In genomic region chr12:53060064-53060720, GRCh38 we compare ENCODE assay signal across 16 cellular contexts. TPM values are rescaled to one million over a fixed set of nuclear protein-coding genes. Genes with fewer than 3 reads are reported as not detected.
DNase-seq lines count a peak whose midpoint lies in the region; ATAC-seq, FAIRE-seq and TF ChIP-seq lines count a peak whose summit lies in the region.
"Had no signal": no experiment of that assay in that cellular context is flagged by ENCODE, and none has a peak within 500 bp of the region (broad histone marks: within the 10 kb centered on the region; RNA-seq: fewer than 3 reads in every experiment).

No MANE protein-coding gene starts in this region.

- DNase-seq in left ventricle myocardium inferior (no peak), cardiac septum (ENCODE audit: low spot score) (no peak), pancreas (peak in 2 of 6 donors; percentile 29 to 51), uterus (no peak), superior temporal gyrus (ENCODE audit: extremely low spot score) (no peak), transverse colon (no peak)
- DNase-seq: activated B cell treated with CpG ODN at 0.5 μM for 24 hours; activated CD8-positive, alpha-beta memory T cell treated with anti-CD3 and anti-CD28 coated beads, Interleukin-2, amount 50 U/mL, for 48 hours; hypothalamus; Kasumi-1; mammary epithelial cell; NCI-H1694; PC-3; stimulated activated CD4-positive, alpha-beta T cell treated with anti-CD3 and anti-CD28 coated beads, Interleukin-12 subunit alpha, Interleukin-12 subunit beta, amount 100 ng/mL, for 4 hours had no signal

- no peaks in the 10 kb centered on the region for H3K9me3 ChIP-seq in left ventricle myocardium inferior (replicated peaks)
- no peaks in the 10 kb centered on the region for H3K9me3 ChIP-seq in pancreas
- no peaks in the 10 kb centered on the region for H3K9me3 ChIP-seq in uterus
- H3K9me3 ChIP-seq in transverse colon, result no peaks in the 10 kb centered on the region

- H3K4me3 ChIP-seq in left ventricle myocardium inferior (peak overlapping the region; percentile 6), pancreas (no peak overlapping the region), uterus (no peak overlapping the region), transverse colon (no peak overlapping the region)

- peaks cover 99% of the 10 kb centered on the region for H3K4me1 ChIP-seq in left ventricle myocardium inferior
- H3K4me1 ChIP-seq in pancreas, result peaks cover 18 to 22% (median 22%) of the 10 kb centered on the region in 3 donors
- H3K4me1 ChIP-seq in uterus, result peaks cover 0 to 27% of the 10 kb centered on the region in 2 donors
- peaks cover 7 to 27% (median 16%) of the 10 kb centered on the region in 4 donors for H3K4me1 ChIP-seq in transverse colon

- TF ChIP-seq POLR2A in uterus (IDR thresholded peaks at IDR 0.05) (no peak), transverse colon (IDR thresholded peaks at IDR 0.05) (no peak)

- no peak for TF ChIP-seq EP300 in transverse colon (IDR thresholded peaks at IDR 0.05; ENCODE audit: low read depth)

- H3K36me3 ChIP-seq in left ventricle myocardium inferior (peaks cover 88% of the 10 kb centered on the region), pancreas (peaks cover 0 to 14% (median 13%) of the 10 kb centered on the region in 3 donors), uterus (no peaks in the 10 kb centered on the region), transverse colon (peaks cover 0 to 3% (median 0%) of the 10 kb centered on the region in 4 donors)

- intact Hi-C loops in left ventricle myocardium inferior (cut with micrococcal nuclease), result no loop called here
- intact Hi-C loops in cardiac septum (cut with DNase I), result no loop called here
- intact Hi-C loops in pancreas (cut with DNase I), result loop anchor here in 2 of 3 donors (5.0 to 10.0 kb wide), 2 partner anchors 37 to 135 kb away; partner anchors contain the start of gene IGFBP6 (in 1 of the 2)
- intact Hi-C loops in uterus (cut with DNase I; ENCODE audit: low total_unique reads), result loop anchor here (10.0 kb wide), 1 partner anchor 135 kb away; no protein-coding TSS in a partner anchor
- intact Hi-C loops in transverse colon (cut with DNase I; ENCODE audit: low total_unique reads), result loop anchor here (10.0 kb wide), 2 partner anchors 135 to 225 kb away; no protein-coding TSS in a partner anchor

- H3K27ac ChIP-seq in left ventricle myocardium inferior (replicated peaks), result peak overlapping the region; percentile 100
- peak overlapping the region in 3 of 4 donors; percentile 42 to 68 (median 61) for H3K27ac ChIP-seq in pancreas
- peak overlapping the region; percentile 82 to 86 for H3K27ac ChIP-seq in uterus
- peak overlapping the region in 1 of 4 donors; percentile 36 for H3K27ac ChIP-seq in transverse colon

- no peak for ATAC-seq in pancreas
- ATAC-seq: PC-3 had no signal

- no peak for TF ChIP-seq CTCF in left ventricle myocardium inferior (IDR thresholded peaks at IDR 0.05; ENCODE audit: borderline replicate concordance)
- no peak for TF ChIP-seq CTCF in pancreas (IDR thresholded peaks at IDR 0.05)
- TF ChIP-seq CTCF in uterus (IDR thresholded peaks at IDR 0.05), result no peak
- TF ChIP-seq CTCF in transverse colon (IDR thresholded peaks at IDR 0.05), result no peak

- in situ Hi-C loops in transverse colon (cut with MboI; ENCODE audit: low pct_ligation_motif_present in 1 of 4, low pct_unique_long_range_greater_than_20kb in 1 of 4, low sequenced_read_pairs in 3 of 4), result loop anchor here in 3 of 4 donors (10.0 to 25.0 kb wide), 3 partner anchors 125 to 227 kb away; partner anchors contain the start of genes CSAD (in 2 of the 3), ZNF740 (in 2 of the 3), MYG1 (in 1 of the 3) and PFDN5 (in 1 of the 3)

- FAIRE-seq in pancreas (lab: Jason Lieb, UNC), result no peak
- FAIRE-seq: H54 had no signal

- WGBS in pancreas, 2 donors, result 81 to 82% methylated on average over 17 of the region's 17 CpGs
- 76% methylated on average over 13 of the region's 17 CpGs; no CpG with 5 or more reads in 1 of the 2 donors for WGBS in transverse colon (ENCODE audit: low coverage in 1 of 2), 2 donors

- H3K27me3 ChIP-seq in left ventricle myocardium inferior (ENCODE audit: low read depth) (no peaks in the 10 kb centered on the region), pancreas (no peaks in the 10 kb centered on the region), uterus (no peaks in the 10 kb centered on the region), transverse colon (no peaks in the 10 kb centered on the region)

RNA-seq across cellular contexts. Expression of gene TNS2, which starts 10.3 kb away (rescaled TPM):
- total RNA-seq in left ventricle myocardium inferior (109 TPM), cardiac septum (99.3 TPM), pancreas (10 to 100 TPM; 22.7 to 52.6 (median 28.2) TPM), uterus (100 to 1,000 TPM in 2 of 4 donors, 10 to 100 TPM in 2; 64.0 to 394 (median 112) TPM), transverse colon (100 to 1,000 TPM in 2 of 4 donors, 10 to 100 TPM in 2; 48.2 to 397 (median 169) TPM)
- 100 to 1,000 TPM; 135 to 183 TPM for polyA plus RNA-seq in pancreas

RNA-seq across cellular contexts. Expression of gene SPRYD3, which starts 19.0 kb away (rescaled TPM):
- total RNA-seq in left ventricle myocardium inferior (49.1 TPM), cardiac septum (63.5 TPM), pancreas (10 to 100 TPM; 37.1 to 47.2 (median 40.1) TPM), uterus (10 to 100 TPM; 15.9 to 75.5 (median 28.9) TPM), transverse colon (10 to 100 TPM; 10.1 to 27.0 (median 21.9) TPM)
- 10 to 100 TPM; 25.7 to 36.1 TPM for polyA plus RNA-seq in pancreas

RNA-seq across cellular contexts. Expression of gene IGFBP6, which starts 37.3 kb away (rescaled TPM):
- total RNA-seq in left ventricle myocardium inferior, result 53.0 TPM
- total RNA-seq in cardiac septum, result 42.3 TPM
- 10 to 100 TPM in 3 of 6 donors, 1 to 10 TPM in 3; 2.2 to 21.8 (median 9.2) TPM for total RNA-seq in pancreas
- polyA plus RNA-seq in pancreas, result 10 to 100 TPM; 24.5 to 32.8 TPM
- total RNA-seq in uterus, result 100 to 1,000 TPM in 3 of 4 donors, 10 to 100 TPM in 1; 48.7 to 762 (median 252) TPM
- total RNA-seq in transverse colon, result 100 to 1,000 TPM in 1 of 4 donors, 10 to 100 TPM in 3; 38.5 to 106 (median 94.5) TPM
- total RNA-seq: activated B cell treated with CpG ODN at 0.5 μM for 24 hours had no signal

RNA-seq across cellular contexts. Expression of gene SOAT2, which starts 43.1 kb away (rescaled TPM):
- total RNA-seq in left ventricle myocardium inferior (not detected), cardiac septum (not detected), pancreas (under 1 TPM in 2 of 6 donors, not detected in 4; 0.09 to 0.18 TPM), uterus (under 1 TPM in 1 of 4 donors, not detected in 3; 0.82 TPM), transverse colon (under 1 TPM in 1 of 4 donors, not detected in 3; 0.41 TPM)
- under 1 TPM; 0.15 to 0.54 TPM for polyA plus RNA-seq in pancreas
- total RNA-seq: activated B cell treated with CpG ODN at 0.5 μM for 24 hours, neural crest cell had no signal

RNA-seq across cellular contexts. Expression of gene EIF4B, which starts 53.9 kb away (rescaled TPM):
- total RNA-seq in left ventricle myocardium inferior, result 390 TPM
- 324 TPM for total RNA-seq in cardiac septum
- total RNA-seq in pancreas, result 100 to 1,000 TPM; 343 to 522 (median 446) TPM
- polyA plus RNA-seq in pancreas, result 10 to 100 TPM; 72.8 to 88.6 TPM
- total RNA-seq in uterus, result 1,000 to 10,000 TPM in 1 of 4 donors, 100 to 1,000 TPM in 3; 388 to 1,076 (median 585) TPM
- 100 to 1,000 TPM; 175 to 383 (median 261) TPM for total RNA-seq in transverse colon

Comparison
In these comparisons a context has a peak if more than half of its experiments do, and no peak if none do; other contexts are left out.
1. intact Hi-C loops: an anchor here in pancreas (5.0 to 10.0 kb wide), uterus (10.0 kb wide) and transverse colon (10.0 kb wide); none called in left ventricle myocardium inferior and cardiac septum.